Comparison of ENCODE assay signal across 14 cellular contexts in the genomic region with DNA sequence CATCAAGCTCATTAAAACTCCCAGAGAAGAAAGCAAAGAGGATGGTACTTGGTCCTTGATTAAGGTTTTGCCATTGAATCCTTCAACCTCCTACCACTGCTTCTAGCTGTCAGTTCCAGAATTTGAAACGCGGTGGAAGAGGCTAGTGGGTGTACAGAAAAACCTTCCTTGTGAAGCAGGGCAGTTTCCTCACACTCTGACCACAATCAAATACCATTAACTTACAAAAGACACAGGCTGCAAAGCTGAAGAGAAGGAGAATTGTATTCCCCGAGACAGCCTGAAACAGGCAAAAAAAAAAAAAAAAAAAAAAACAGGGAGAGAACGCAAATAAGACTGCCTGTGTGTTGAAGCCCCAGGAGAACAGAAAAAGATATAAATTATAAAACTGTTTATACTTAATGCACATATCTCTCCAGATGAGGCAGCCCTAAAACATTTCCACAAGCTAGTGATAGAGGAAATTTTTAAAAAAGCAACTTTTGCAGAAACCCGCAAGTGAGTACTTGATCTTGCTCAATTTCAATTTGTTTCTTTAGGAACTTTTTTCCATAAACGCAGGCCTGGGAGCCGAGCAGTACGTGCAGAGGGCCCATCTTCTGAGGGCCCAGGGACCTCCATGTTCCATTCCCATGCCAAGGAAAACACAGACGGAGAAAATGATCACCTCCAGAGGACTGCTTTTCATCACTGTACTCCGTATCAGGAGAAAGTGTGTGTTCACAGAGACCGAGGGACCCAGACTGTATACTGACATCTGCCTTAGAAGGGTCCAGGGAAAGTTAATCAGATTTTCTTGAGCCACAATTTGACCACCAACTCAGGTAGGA.
"Had no signal": no experiment of that assay in that cellular context is flagged by ENCODE, and none has a peak within 500 bp of the region (broad histone marks: within the 10 kb centered on the region; RNA-seq: fewer than 3 reads in every experiment).

No MANE protein-coding gene starts in this region.

- H3K4me3 Mint-ChIP-seq: activated T-cell treated with anti-CD3 and anti-CD28 coated beads, Interleukin-2, amount 50 U/mL, for 24 hours; naive thymus-derived CD8-positive, alpha-beta T cell; stimulated activated naive B cell treated with anti-CD40 and anti-IgM and Interleukin-4, amounts not matched to agents 10 μg/mL and 1 μg/mL and 100 μg/mL, for 72 hours had no signal

- H3K27me3 ChIP-seq: breast epithelium, right lobe of liver, upper lobe of left lung had no signal

- H3K9me3 Mint-ChIP-seq: activated naive CD4-positive, alpha-beta T cell treated with anti-CD3 and anti-CD28 coated beads, Interleukin-2, amount 50 U/mL, for 72 hours; activated T-cell treated with anti-CD3 and anti-CD28 coated beads, Interleukin-2, amount 50 U/mL, for 24 hours; stimulated activated naive B cell treated with anti-CD40 and anti-IgM and Interleukin-4, amounts not matched to agents 10 μg/mL and 1 μg/mL and 100 μg/mL, for 72 hours had no signal

- H3K4me1 Mint-ChIP-seq: naive thymus-derived CD8-positive, alpha-beta T cell; stimulated activated naive B cell treated with anti-CD40 and anti-IgM and Interleukin-4, amounts not matched to agents 10 μg/mL and 1 μg/mL and 100 μg/mL, for 72 hours had no signal

- H3K27ac Mint-ChIP-seq: activated naive CD4-positive, alpha-beta T cell treated with anti-CD3 and anti-CD28 coated beads, Interleukin-2, amount 50 U/mL, for 72 hours; activated T-cell treated with anti-CD3 and anti-CD28 coated beads, Interleukin-2, amount 50 U/mL, for 24 hours; naive thymus-derived CD8-positive, alpha-beta T cell; stimulated activated naive B cell treated with anti-CD40 and anti-IgM and Interleukin-4, amounts not matched to agents 10 μg/mL and 1 μg/mL and 100 μg/mL, for 72 hours had no signal

- H3K27ac ChIP-seq: breast epithelium, right lobe of liver, upper lobe of left lung had no signal

- H3K36me3 ChIP-seq: breast epithelium, right lobe of liver, upper lobe of left lung had no signal

- DNase-seq: activated CD4-positive, alpha-beta T cell treated with anti-CD3 and anti-CD28 coated beads, Interleukin-2, amount 50 U/mL, for 1 hour; activated effector memory CD4-positive, alpha-beta T cell treated with anti-CD3 and anti-CD28 coated beads, Interleukin-2, amount 50 U/mL, for 16 hours; activated T-cell treated with anti-CD3 and anti-CD28 coated beads, Interleukin-2, amount 50 U/mL, for 24 hours; amygdala; hippocampal formation; naive thymus-derived CD8-positive, alpha-beta T cell; nucleus accumbens; right lobe of liver; stimulated activated CD4-positive, alpha-beta T cell treated with anti-CD3 and anti-CD28 coated beads, Interleukin-2, amount 100 ng/mL, for 24 hours; stimulated activated naive B cell treated with anti-CD40 and anti-IgM and Interleukin-4, amounts not matched to agents 10 μg/mL and 1 μg/mL and 100 μg/mL, for 72 hours; upper lobe of left lung had no signal

- H3K4me3 ChIP-seq: breast epithelium, lung, right lobe of liver, upper lobe of left lung had no signal

- H3K9me3 ChIP-seq: breast epithelium, right lobe of liver, upper lobe of left lung had no signal

- H3K36me3 Mint-ChIP-seq: activated naive CD4-positive, alpha-beta T cell treated with anti-CD3 and anti-CD28 coated beads, Interleukin-2, amount 50 U/mL, for 72 hours; naive thymus-derived CD8-positive, alpha-beta T cell; stimulated activated naive B cell treated with anti-CD40 and anti-IgM and Interleukin-4, amounts not matched to agents 10 μg/mL and 1 μg/mL and 100 μg/mL, for 72 hours had no signal

- H3K4me1 ChIP-seq: breast epithelium, right lobe of liver had no signal

- ATAC-seq: activated naive CD4-positive, alpha-beta T cell treated with anti-CD3 and anti-CD28 coated beads, Interleukin-2, amount 50 U/mL, for 72 hours; naive thymus-derived CD8-positive, alpha-beta T cell; right lobe of liver; stimulated activated naive B cell treated with anti-CD40 and anti-IgM and Interleukin-4, amounts not matched to agents 10 μg/mL and 1 μg/mL and 100 μg/mL, for 72 hours had no signal
